In the genomic region with DNA sequence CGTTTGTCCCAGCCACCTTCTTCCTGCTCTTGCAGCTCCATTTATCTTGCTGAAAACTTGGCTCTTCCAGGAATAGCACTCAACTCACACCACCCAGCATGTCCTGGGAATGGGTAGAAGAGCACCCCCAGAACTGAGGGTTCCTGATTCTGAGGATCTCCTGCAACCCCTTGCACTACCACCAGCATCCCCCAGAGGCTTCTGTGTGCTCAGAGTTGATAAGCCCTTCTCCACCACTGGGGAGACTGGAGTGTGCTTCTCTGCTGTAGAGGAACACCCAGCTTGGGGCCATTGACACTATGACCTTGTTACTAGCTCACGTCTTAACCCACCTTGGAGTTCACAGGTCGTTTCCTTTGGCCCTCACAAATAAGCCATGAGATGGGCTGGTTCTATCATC, we compare ENCODE assay signal across 14 cellular contexts.
DNase-seq lines count a peak whose midpoint lies in the region; ATAC-seq and TF ChIP-seq lines count a peak whose summit lies in the region.
"Had no signal": no experiment of that assay in that cellular context is flagged by ENCODE, and none has a peak within 500 bp of the region (broad histone marks: within the 10 kb centered on the region; RNA-seq: fewer than 3 reads in every experiment).

No MANE protein-coding gene starts in this region.

- TF ChIP-seq EP300 in sigmoid colon (IDR thresholded peaks at IDR 0.05): no peak

- H3K27ac Mint-ChIP-seq in activated CD4-positive, alpha-beta T cell treated with anti-CD3 and anti-CD28 coated beads for 36 hours: no peak overlapping the region
- H3K27ac Mint-ChIP-seq in WTC11: no peak overlapping the region
- H3K27ac Mint-ChIP-seq: activated naive CD8-positive, alpha-beta T cell treated with anti-CD3 and anti-CD28 coated beads for 36 hours had no signal

- POLR2A ChIA-PET in activated CD4-positive, alpha-beta T cell treated with anti-CD3 and anti-CD28 coated beads for 36 hours (lab: Charles Lee): no interaction called here
- POLR2A ChIA-PET in WTC11 (lab: Charles Lee): no interaction called here

- 0 out of 2 replicates have a peak, but pooled peaks have one; percentile 23 for TF ChIP-seq CTCF in WTC11 (IDR thresholded peaks at IDR 0.05)
- peak; percentile 41 for TF ChIP-seq CTCF in retinal pigment epithelial cell (conservative IDR thresholded peaks at IDR 0.05; ENCODE audit: low read depth, low read length)
- no peak for TF ChIP-seq CTCF in sigmoid colon (IDR thresholded peaks at IDR 0.05)

- 56 to 72% methylated on average over 3 of the region's 3 CpGs for WGBS in sigmoid colon, 2 donors

- no peak overlapping the region for H3K27ac ChIP-seq in sigmoid colon

- intact Hi-C loops in activated CD4-positive, alpha-beta T cell treated with anti-CD3 and anti-CD28 coated beads for 36 hours (cut with DNase I, micrococcal nuclease): no loop called here
- intact Hi-C loops in sigmoid colon (cut with DNase I): no loop called here

- no peaks in the 10 kb centered on the region for H3K36me3 ChIP-seq in sigmoid colon

- H3K4me3 ChIP-seq in retinal pigment epithelial cell (ENCODE audit: low read length) (no peak overlapping the region), sigmoid colon (no peak overlapping the region)

- H3K27me3 Mint-ChIP-seq in activated CD4-positive, alpha-beta T cell treated with anti-CD3 and anti-CD28 coated beads for 36 hours: peaks cover 2% of the 10 kb centered on the region
- peaks cover 14% of the 10 kb centered on the region for H3K27me3 Mint-ChIP-seq in WTC11 (ENCODE audit: low read depth)

- H3K4me1 ChIP-seq in sigmoid colon: no peaks in the 10 kb centered on the region

- ATAC-seq in activated CD4-positive, alpha-beta T cell treated with anti-CD3 and anti-CD28 coated beads for 36 hours: no peak
- ATAC-seq in HG02798 (IDR thresholded peaks at IDR 0.05; ENCODE audit: poor library complexity, unreplicated experiment) (peak; percentile 53), WTC11 (peak; percentile 74), HG03571 (IDR thresholded peaks at IDR 0.05; ENCODE audit: unreplicated experiment) (no peak)

- peak; percentile 7 for DNase-seq in activated CD4-positive, alpha-beta T cell treated with anti-CD3 and anti-CD28 coated beads for 36 hours
- DNase-seq in activated CD4-positive, alpha-beta T cell treated with anti-CD3 and anti-CD28 coated beads for 48 hours: no peak
- DNase-seq in WTC11 (ENCODE audit: low spot score) (no peak), retinal pigment epithelial cell (ENCODE audit: low read depth) (no peak), sigmoid colon (no peak)
- DNase-seq in stimulated activated CD4-positive, alpha-beta T cell treated with anti-CD3 and anti-CD28 coated beads, Interleukin-1b, Interleukin-23, amount 100 ng/mL, for 48 hours: no peak
- DNase-seq: activated naive CD8-positive, alpha-beta T cell treated with anti-CD3 and anti-CD28 coated beads for 36 hours; effector CD4-positive, alpha-beta T cell; GF-D8; hippocampal formation; NCI-H510A; T-helper 1 cell had no signal

- CTCF ChIA-PET in activated CD4-positive, alpha-beta T cell treated with anti-CD3 and anti-CD28 coated beads for 36 hours (lab: Charles Lee): interaction anchor here (1.1 kb wide), 1 partner anchor 96 kb away, joined by 4 read pairs; no protein-coding TSS in a partner anchor
- CTCF ChIA-PET in WTC11 (lab: Charles Lee): interaction anchor here (0.6 to 2.8 kb wide), 8 partner anchors 10 to 150 kb away, joined by 3 to 10 read pairs (median 6); a partner anchor contains a TSS

- no peaks in the 10 kb centered on the region for H3K9me3 ChIP-seq in sigmoid colon

- no peaks in the 10 kb centered on the region for H3K27me3 ChIP-seq in sigmoid colon

- H3K9me3 Mint-ChIP-seq in activated CD4-positive, alpha-beta T cell treated with anti-CD3 and anti-CD28 coated beads for 36 hours (ENCODE audit: low read depth): no peaks in the 10 kb centered on the region
- H3K9me3 Mint-ChIP-seq in WTC11: no peaks in the 10 kb centered on the region
- H3K9me3 Mint-ChIP-seq: activated naive CD8-positive, alpha-beta T cell treated with anti-CD3 and anti-CD28 coated beads for 36 hours had no signal

- no peaks in the 10 kb centered on the region for H3K36me3 Mint-ChIP-seq in activated CD4-positive, alpha-beta T cell treated with anti-CD3 and anti-CD28 coated beads for 36 hours (ENCODE audit: low read depth)
- no peaks in the 10 kb centered on the region for H3K36me3 Mint-ChIP-seq in WTC11
- H3K36me3 Mint-ChIP-seq: activated naive CD8-positive, alpha-beta T cell treated with anti-CD3 and anti-CD28 coated beads for 36 hours had no signal

- no peaks in the 10 kb centered on the region for H3K4me1 Mint-ChIP-seq in activated CD4-positive, alpha-beta T cell treated with anti-CD3 and anti-CD28 coated beads for 36 hours
- H3K4me1 Mint-ChIP-seq in WTC11: peaks cover 34% of the 10 kb centered on the region
- H3K4me1 Mint-ChIP-seq: activated naive CD8-positive, alpha-beta T cell treated with anti-CD3 and anti-CD28 coated beads for 36 hours had no signal

- TF ChIP-seq POLR2A in sigmoid colon (IDR thresholded peaks at IDR 0.05): no peak

- no peak overlapping the region for H3K4me3 Mint-ChIP-seq in activated CD4-positive, alpha-beta T cell treated with anti-CD3 and anti-CD28 coated beads for 36 hours
- H3K4me3 Mint-ChIP-seq in WTC11: no peak overlapping the region
- H3K4me3 Mint-ChIP-seq: activated naive CD8-positive, alpha-beta T cell treated with anti-CD3 and anti-CD28 coated beads for 36 hours had no signal

TF ChIP-seq in WTC11, 78 proteins besides CTCF, POLR2A, EP300 and RAD21 (continues in another document):
- no peak for TF ChIP-seq PRRX2 (CRISPR knock-in tag; IDR thresholded peaks at IDR 0.05)
- TF ChIP-seq, protein P1, sequence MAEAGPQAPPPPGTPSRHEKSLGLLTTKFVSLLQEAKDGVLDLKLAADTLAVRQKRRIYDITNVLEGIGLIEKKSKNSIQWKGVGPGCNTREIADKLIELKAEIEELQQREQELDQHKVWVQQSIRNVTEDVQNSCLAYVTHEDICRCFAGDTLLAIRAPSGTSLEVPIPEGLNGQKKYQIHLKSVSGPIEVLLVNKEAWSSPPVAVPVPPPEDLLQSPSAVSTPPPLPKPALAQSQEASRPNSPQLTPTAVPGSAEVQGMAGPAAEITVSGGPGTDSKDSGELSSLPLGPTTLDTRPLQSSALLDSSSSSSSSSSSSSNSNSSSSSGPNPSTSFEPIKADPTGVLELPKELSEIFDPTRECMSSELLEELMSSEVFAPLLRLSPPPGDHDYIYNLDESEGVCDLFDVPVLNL (CRISPR knock-in tag; IDR thresholded peaks at IDR 0.05; ENCODE audit: borderline replicate concordance, low read depth): no peak
- no peak for TF ChIP-seq CREB1 (CRISPR knock-in tag; IDR thresholded peaks at IDR 0.05)
- no peak for TF ChIP-seq NR3C1 (CRISPR knock-in tag; conservative IDR thresholded peaks at IDR 0.05; ENCODE audit: low read depth)
- TF ChIP-seq, protein P2, sequence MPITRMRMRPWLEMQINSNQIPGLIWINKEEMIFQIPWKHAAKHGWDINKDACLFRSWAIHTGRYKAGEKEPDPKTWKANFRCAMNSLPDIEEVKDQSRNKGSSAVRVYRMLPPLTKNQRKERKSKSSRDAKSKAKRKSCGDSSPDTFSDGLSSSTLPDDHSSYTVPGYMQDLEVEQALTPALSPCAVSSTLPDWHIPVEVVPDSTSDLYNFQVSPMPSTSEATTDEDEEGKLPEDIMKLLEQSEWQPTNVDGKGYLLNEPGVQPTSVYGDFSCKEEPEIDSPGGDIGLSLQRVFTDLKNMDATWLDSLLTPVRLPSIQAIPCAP (CRISPR knock-in tag; IDR thresholded peaks at IDR 0.05): no peak
- TF ChIP-seq NFYB (CRISPR knock-in tag; conservative IDR thresholded peaks at IDR 0.05; ENCODE audit: low read depth): no peak
- TF ChIP-seq, protein P3, sequence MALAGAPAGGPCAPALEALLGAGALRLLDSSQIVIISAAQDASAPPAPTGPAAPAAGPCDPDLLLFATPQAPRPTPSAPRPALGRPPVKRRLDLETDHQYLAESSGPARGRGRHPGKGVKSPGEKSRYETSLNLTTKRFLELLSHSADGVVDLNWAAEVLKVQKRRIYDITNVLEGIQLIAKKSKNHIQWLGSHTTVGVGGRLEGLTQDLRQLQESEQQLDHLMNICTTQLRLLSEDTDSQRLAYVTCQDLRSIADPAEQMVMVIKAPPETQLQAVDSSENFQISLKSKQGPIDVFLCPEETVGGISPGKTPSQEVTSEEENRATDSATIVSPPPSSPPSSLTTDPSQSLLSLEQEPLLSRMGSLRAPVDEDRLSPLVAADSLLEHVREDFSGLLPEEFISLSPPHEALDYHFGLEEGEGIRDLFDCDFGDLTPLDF (CRISPR knock-in tag; IDR thresholded peaks at IDR 0.05): no peak
- TF ChIP-seq FOXP1 (CRISPR knock-in tag; IDR thresholded peaks at IDR 0.05; ENCODE audit: borderline replicate concordance): no peak
- TF ChIP-seq, protein P4, sequence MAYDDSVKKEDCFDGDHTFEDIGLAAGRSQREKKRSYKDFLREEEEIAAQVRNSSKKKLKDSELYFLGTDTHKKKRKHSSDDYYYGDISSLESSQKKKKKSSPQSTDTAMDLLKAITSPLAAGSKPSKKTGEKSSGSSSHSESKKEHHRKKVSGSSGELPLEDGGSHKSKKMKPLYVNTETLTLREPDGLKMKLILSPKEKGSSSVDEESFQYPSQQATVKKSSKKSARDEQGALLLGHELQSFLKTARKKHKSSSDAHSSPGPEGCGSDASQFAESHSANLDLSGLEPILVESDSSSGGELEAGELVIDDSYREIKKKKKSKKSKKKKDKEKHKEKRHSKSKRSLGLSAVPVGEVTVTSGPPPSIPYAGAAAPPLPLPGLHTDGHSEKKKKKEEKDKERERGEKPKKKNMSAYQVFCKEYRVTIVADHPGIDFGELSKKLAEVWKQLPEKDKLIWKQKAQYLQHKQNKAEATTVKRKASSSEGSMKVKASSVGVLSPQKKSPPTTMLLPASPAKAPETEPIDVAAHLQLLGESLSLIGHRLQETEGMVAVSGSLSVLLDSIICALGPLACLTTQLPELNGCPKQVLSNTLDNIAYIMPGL (CRISPR knock-in tag; IDR thresholded peaks at IDR 0.05): no peak
- TF ChIP-seq ZBTB21 (CRISPR knock-in tag; IDR thresholded peaks at IDR 0.05; ENCODE audit: borderline replicate concordance): no peak
- no peak for TF ChIP-seq GRHL2 (CRISPR knock-in tag; IDR thresholded peaks at IDR 0.05; ENCODE audit: insufficient replicate concordance, severe bottlenecking)
- TF ChIP-seq ZNF219 (CRISPR knock-in tag; IDR thresholded peaks at IDR 0.05; ENCODE audit: borderline replicate concordance): no peak
- TF ChIP-seq, protein P5, sequence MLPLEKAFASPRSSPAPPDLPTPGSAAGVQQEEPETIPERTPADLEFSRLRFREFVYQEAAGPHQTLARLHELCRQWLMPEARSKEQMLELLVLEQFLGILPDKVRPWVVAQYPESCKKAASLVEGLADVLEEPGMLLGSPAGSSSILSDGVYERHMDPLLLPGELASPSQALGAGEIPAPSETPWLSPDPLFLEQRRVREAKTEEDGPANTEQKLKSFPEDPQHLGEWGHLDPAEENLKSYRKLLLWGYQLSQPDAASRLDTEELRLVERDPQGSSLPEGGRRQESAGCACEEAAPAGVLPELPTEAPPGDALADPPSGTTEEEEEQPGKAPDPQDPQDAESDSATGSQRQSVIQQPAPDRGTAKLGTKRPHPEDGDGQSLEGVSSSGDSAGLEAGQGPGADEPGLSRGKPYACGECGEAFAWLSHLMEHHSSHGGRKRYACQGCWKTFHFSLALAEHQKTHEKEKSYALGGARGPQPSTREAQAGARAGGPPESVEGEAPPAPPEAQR (CRISPR knock-in tag; IDR thresholded peaks at IDR 0.05): no peak

Comparison
In these comparisons a context has a peak if more than half of its experiments do, and no peak if none do; other contexts are left out.
1. ATAC-seq: peak in HG02798 (single experiment) and WTC11 (single experiment); none in activated CD4-positive, alpha-beta T cell treated with anti-CD3 and anti-CD28 coated beads for 36 hours (single experiment) and HG03571 (single experiment).
2. CTCF ChIP-seq: peak in WTC11 (single experiment) and retinal pigment epithelial cell (single experiment); none in sigmoid colon (0 of 4).